Comparison of ENCODE assay signal across 1 cellular context in the genomic region with DNA sequence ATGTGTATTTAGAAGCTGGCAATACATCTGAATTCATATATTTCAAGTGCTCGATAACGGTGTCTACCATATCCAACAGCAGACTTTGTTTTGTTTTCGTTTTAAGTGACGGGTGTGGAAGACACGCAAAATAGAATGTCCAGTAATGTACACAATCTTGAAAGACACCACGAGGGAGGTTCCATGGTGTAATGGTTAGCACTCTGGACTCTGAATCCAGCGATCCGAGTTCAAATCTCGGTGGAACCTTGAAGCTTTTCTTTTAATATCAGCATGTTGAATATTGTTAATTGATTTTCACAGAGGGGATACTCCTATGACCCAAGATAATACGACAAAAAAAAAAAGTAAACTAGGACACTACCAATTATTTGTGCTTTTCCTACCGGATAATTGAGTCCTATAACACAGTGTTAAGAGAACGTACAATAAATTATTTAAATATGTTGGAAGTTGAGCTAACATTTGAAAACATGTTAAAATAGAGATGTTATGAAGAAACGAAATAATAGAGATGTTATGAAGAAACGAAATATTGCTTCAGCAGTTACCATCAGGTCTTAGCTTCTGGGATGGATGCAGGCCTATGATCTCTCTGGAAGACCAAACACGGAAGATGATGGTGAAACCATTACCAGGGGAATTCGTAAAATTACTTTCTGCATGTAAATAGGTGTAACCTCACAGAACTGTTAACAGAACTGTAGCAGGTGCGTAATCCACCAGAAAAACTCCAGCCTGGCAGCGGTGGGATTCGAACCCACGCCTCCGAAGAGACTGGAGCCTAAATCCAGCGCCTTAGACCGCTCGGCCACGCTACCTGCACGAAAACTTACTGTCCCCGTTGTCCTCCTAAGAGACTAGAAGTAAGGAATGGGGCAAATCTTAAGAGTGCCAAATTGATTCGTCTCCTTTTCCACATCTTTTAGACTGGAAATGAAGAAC.
TF ChIP-seq lines count a peak whose summit lies in the region.

No MANE protein-coding gene starts in this region.

TF ChIP-seq in K562, 482 proteins besides CTCF, POLR2A, EP300 and RAD21 (continued from another document and continues in another):
- TF ChIP-seq, protein P1, sequence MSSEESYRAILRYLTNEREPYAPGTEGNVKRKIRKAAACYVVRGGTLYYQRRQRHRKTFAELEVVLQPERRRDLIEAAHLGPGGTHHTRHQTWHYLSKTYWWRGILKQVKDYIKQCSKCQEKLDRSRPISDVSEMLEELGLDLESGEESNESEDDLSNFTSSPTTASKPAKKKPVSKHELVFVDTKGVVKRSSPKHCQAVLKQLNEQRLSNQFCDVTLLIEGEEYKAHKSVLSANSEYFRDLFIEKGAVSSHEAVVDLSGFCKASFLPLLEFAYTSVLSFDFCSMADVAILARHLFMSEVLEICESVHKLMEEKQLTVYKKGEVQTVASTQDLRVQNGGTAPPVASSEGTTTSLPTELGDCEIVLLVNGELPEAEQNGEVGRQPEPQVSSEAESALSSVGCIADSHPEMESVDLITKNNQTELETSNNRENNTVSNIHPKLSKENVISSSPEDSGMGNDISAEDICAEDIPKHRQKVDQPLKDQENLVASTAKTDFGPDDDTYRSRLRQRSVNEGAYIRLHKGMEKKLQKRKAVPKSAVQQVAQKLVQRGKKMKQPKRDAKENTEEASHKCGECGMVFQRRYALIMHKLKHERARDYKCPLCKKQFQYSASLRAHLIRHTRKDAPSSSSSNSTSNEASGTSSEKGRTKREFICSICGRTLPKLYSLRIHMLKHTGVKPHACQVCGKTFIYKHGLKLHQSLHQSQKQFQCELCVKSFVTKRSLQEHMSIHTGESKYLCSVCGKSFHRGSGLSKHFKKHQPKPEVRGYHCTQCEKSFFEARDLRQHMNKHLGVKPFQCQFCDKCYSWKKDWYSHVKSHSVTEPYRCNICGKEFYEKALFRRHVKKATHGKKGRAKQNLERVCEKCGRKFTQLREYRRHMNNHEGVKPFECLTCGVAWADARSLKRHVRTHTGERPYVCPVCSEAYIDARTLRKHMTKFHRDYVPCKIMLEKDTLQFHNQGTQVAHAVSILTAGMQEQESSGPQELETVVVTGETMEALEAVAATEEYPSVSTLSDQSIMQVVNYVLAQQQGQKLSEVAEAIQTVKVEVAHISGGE (CRISPR knock-in tag; IDR thresholded peaks at IDR 0.05), result no peak
- TF ChIP-seq PURB (CRISPR knock-in tag; IDR thresholded peaks at IDR 0.05; ENCODE audit: low read depth) (no peak), GABPA (tag; conservative IDR thresholded peaks at IDR 0.05; ENCODE audit: low read depth) (no peak), MLLT1 (IDR thresholded peaks at IDR 0.05) (no peak), SREBF2 (CRISPR knock-in tag; IDR thresholded peaks at IDR 0.05) (no peak), E2F4 (CRISPR knock-in tag; IDR thresholded peaks at IDR 0.05; ENCODE audit: low read depth) (no peak), ZBTB9 (CRISPR knock-in tag; IDR thresholded peaks at IDR 0.05) (no peak), ZNF140 (CRISPR knock-in tag; IDR thresholded peaks at IDR 0.05) (no peak), ZNF41 (CRISPR knock-in tag; conservative IDR thresholded peaks at IDR 0.05) (no peak), ERF (CRISPR knock-in tag; IDR thresholded peaks at IDR 0.05) (no peak), POLR2G (IDR thresholded peaks at IDR 0.05; ENCODE audit: low read depth, low read length) (no peak), NR1H2 (CRISPR knock-in tag; IDR thresholded peaks at IDR 0.05) (0 out of 2 replicates have a peak, but pooled peaks have one; percentile 80), FOS (IDR thresholded peaks at IDR 0.05; ENCODE audit: extremely low read depth, insufficient read length) (no peak), STAT5A (IDR thresholded peaks at IDR 0.05; ENCODE audit: borderline replicate concordance, low read length) (no peak), GTF2F1 (IDR thresholded peaks at IDR 0.05; ENCODE audit: low read depth, low read length) (0 out of 2 replicates have a peak, but pooled peaks have one; percentile 39), IRF2 (CRISPR knock-in tag; IDR thresholded peaks at IDR 0.05) (no peak), RAD51 (IDR thresholded peaks at IDR 0.05; ENCODE audit: borderline replicate concordance, low read depth) (no peak), ZFP30 (CRISPR knock-in tag; IDR thresholded peaks at IDR 0.05; ENCODE audit: borderline replicate concordance) (no peak), NCOA4 (IDR thresholded peaks at IDR 0.05; ENCODE audit: partially characterized antibody) (no peak), FOXJ3 (CRISPR knock-in tag; IDR thresholded peaks at IDR 0.05) (no peak), CBFA2T2 (conservative IDR thresholded peaks at IDR 0.05) (no peak), SETDB1 (IDR thresholded peaks at IDR 0.05; ENCODE audit: low read length) (no peak), MCM5 (IDR thresholded peaks at IDR 0.05; ENCODE audit: low read depth) (no peak), HDAC8 (tag; IDR thresholded peaks at IDR 0.05) (no peak), ZBTB8A (IDR thresholded peaks at IDR 0.05; ENCODE audit: partially characterized antibody) (peak; percentile 84), BMI1 (IDR thresholded peaks at IDR 0.05; ENCODE audit: low read length) (no peak), SRSF1 (IDR thresholded peaks at IDR 0.05; ENCODE audit: low read depth, low read length) (no peak), DDX20 (tag; IDR thresholded peaks at IDR 0.05; ENCODE audit: low read depth) (no peak), ELF1 (tag; IDR thresholded peaks at IDR 0.05) (no peak; the same call in 1 of the 2 replicates), KLF10 (CRISPR knock-in tag; IDR thresholded peaks at IDR 0.05) (no peak), HDAC1 (IDR thresholded peaks at IDR 0.05) (peak in 1 of 2 experiments; percentile 86; a peak in 2 of 4 replicates), MTA2 (IDR thresholded peaks at IDR 0.05; ENCODE audit: low read depth) (no peak), PTRF (tag; IDR thresholded peaks at IDR 0.05) (no peak), HMG20A (CRISPR knock-in tag; conservative IDR thresholded peaks at IDR 0.05) (no peak), SMARCC2 (IDR thresholded peaks at IDR 0.05; ENCODE audit: low read depth) (no peak), TRIM24 (IDR thresholded peaks at IDR 0.05) (no peak), ZNF699 (CRISPR knock-in tag; IDR thresholded peaks at IDR 0.05; ENCODE audit: insufficient replicate concordance) (no peak)
- TF ChIP-seq, protein P2, sequence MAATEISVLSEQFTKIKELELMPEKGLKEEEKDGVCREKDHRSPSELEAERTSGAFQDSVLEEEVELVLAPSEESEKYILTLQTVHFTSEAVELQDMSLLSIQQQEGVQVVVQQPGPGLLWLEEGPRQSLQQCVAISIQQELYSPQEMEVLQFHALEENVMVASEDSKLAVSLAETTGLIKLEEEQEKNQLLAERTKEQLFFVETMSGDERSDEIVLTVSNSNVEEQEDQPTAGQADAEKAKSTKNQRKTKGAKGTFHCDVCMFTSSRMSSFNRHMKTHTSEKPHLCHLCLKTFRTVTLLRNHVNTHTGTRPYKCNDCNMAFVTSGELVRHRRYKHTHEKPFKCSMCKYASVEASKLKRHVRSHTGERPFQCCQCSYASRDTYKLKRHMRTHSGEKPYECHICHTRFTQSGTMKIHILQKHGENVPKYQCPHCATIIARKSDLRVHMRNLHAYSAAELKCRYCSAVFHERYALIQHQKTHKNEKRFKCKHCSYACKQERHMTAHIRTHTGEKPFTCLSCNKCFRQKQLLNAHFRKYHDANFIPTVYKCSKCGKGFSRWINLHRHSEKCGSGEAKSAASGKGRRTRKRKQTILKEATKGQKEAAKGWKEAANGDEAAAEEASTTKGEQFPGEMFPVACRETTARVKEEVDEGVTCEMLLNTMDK (IDR thresholded peaks at IDR 0.05; ENCODE audit: borderline replicate concordance, insufficient read depth, low read depth, low read length, poor library complexity, severe bottlenecking), result no peak
- TF ChIP-seq, protein P3, sequence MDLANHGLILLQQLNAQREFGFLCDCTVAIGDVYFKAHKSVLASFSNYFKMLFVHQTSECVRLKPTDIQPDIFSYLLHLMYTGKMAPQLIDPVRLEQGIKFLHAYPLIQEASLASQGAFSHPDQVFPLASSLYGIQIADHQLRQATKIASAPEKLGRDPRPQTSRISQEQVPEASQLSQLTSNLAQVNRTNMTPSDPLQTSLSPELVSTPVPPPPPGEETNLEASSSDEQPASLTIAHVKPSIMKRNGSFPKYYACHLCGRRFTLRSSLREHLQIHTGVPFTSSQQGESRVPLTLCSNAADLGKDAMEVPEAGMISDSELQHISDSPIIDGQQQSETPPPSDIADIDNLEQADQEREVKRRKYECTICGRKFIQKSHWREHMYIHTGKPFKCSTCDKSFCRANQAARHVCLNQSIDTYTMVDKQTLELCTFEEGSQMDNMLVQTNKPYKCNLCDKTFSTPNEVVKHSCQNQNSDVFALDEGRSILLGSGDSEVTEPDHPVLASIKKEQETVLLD (IDR thresholded peaks at IDR 0.05), result no peak
- TF ChIP-seq, protein P4, sequence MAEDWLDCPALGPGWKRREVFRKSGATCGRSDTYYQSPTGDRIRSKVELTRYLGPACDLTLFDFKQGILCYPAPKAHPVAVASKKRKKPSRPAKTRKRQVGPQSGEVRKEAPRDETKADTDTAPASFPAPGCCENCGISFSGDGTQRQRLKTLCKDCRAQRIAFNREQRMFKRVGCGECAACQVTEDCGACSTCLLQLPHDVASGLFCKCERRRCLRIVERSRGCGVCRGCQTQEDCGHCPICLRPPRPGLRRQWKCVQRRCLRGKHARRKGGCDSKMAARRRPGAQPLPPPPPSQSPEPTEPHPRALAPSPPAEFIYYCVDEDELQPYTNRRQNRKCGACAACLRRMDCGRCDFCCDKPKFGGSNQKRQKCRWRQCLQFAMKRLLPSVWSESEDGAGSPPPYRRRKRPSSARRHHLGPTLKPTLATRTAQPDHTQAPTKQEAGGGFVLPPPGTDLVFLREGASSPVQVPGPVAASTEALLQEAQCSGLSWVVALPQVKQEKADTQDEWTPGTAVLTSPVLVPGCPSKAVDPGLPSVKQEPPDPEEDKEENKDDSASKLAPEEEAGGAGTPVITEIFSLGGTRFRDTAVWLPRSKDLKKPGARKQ (CRISPR knock-in tag; IDR thresholded peaks at IDR 0.05), result no peak
- TF ChIP-seq, protein P5, sequence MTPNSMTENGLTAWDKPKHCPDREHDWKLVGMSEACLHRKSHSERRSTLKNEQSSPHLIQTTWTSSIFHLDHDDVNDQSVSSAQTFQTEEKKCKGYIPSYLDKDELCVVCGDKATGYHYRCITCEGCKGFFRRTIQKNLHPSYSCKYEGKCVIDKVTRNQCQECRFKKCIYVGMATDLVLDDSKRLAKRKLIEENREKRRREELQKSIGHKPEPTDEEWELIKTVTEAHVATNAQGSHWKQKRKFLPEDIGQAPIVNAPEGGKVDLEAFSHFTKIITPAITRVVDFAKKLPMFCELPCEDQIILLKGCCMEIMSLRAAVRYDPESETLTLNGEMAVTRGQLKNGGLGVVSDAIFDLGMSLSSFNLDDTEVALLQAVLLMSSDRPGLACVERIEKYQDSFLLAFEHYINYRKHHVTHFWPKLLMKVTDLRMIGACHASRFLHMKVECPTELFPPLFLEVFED (CRISPR knock-in tag; conservative IDR thresholded peaks at IDR 0.05), result no peak
- TF ChIP-seq, protein P6, sequence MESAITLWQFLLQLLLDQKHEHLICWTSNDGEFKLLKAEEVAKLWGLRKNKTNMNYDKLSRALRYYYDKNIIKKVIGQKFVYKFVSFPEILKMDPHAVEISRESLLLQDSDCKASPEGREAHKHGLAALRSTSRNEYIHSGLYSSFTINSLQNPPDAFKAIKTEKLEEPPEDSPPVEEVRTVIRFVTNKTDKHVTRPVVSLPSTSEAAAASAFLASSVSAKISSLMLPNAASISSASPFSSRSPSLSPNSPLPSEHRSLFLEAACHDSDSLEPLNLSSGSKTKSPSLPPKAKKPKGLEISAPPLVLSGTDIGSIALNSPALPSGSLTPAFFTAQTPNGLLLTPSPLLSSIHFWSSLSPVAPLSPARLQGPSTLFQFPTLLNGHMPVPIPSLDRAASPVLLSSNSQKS (CRISPR knock-in tag; IDR thresholded peaks at IDR 0.05), result no peak
